Comparison of ENCODE assay signal across 23 cellular contexts in genomic region chr1:19032413-19032695, GRCh38.
"Had no signal": no experiment of that assay in that cellular context is flagged by ENCODE, and none has a peak within 500 bp of the region (broad histone marks: within the 10 kb centered on the region; RNA-seq: fewer than 3 reads in every experiment).

No MANE protein-coding gene starts in this region.

- H3K4me3 Mint-ChIP-seq: immature natural killer cell; memory B cell; naive thymus-derived CD4-positive, alpha-beta T cell; natural killer cell treated with Interleukin-12 subunit alpha and Interleukin-12 subunit beta and Interleukin-15 and Interleukin-18, amount 100 ng/mL, for 72 hours; stimulated activated naive B cell treated with anti-CD40 and anti-IgM and Interleukin-4, amounts not matched to agents 10 μg/mL and 1 μg/mL and 100 μg/mL, for 72 hours had no signal

- H3K27me3 ChIP-seq: right atrium auricular region, upper lobe of right lung had no signal

- H2AFZ ChIP-seq: parathyroid adenoma had no signal

- H3K79me2 ChIP-seq: parathyroid adenoma had no signal

- H3K27ac ChIP-seq: left ventricle myocardium inferior, parathyroid adenoma, right atrium auricular region, suprapubic skin, thoracic aorta, tibial artery, upper lobe of right lung had no signal

- H3K4me1 Mint-ChIP-seq: stimulated activated naive B cell treated with anti-CD40 and anti-IgM and Interleukin-4, amounts not matched to agents 10 μg/mL and 1 μg/mL and 100 μg/mL, for 72 hours had no signal

- H3K4me1 ChIP-seq: left ventricle myocardium inferior, parathyroid adenoma, tibial artery, upper lobe of right lung had no signal

- H3K27ac Mint-ChIP-seq: immature natural killer cell; memory B cell; naive thymus-derived CD4-positive, alpha-beta T cell; natural killer cell treated with Interleukin-12 subunit alpha and Interleukin-12 subunit beta and Interleukin-15 and Interleukin-18, amount 100 ng/mL, for 72 hours; progenitor cell of endocrine pancreas; stimulated activated naive B cell treated with anti-CD40 and anti-IgM and Interleukin-4, amounts not matched to agents 10 μg/mL and 1 μg/mL and 100 μg/mL, for 72 hours had no signal

- H3K4me3 ChIP-seq: left ventricle myocardium inferior, mucosa of descending colon, right atrium auricular region, skin epidermis, suprapubic skin, thoracic aorta, tibial artery, upper lobe of right lung had no signal

- DNase-seq: hippocampal formation; immature natural killer cell; left ventricle myocardium inferior; midbrain; mucosa of descending colon; naive thymus-derived CD4-positive, alpha-beta T cell; stimulated activated CD4-positive, alpha-beta T cell treated with anti-CD3 and anti-CD28 coated beads, Interleukin-12 subunit alpha, Interleukin-12 subunit beta, amount 100 ng/mL, for 4 hours; stimulated activated CD4-positive, alpha-beta T cell treated with anti-CD3 and anti-CD28 coated beads, Interleukin-15, amount 100 ng/mL, for 24 hours; stimulated activated CD4-positive, alpha-beta T cell treated with anti-CD3 and anti-CD28 coated beads, Interleukin-2, amount 100 ng/mL, for 24 hours; stimulated activated CD4-positive, alpha-beta T cell treated with anti-CD3 and anti-CD28 coated beads, Interleukin-4, amount 100 ng/mL, for 1 hour; stimulated activated naive B cell treated with anti-CD40 and anti-IgM and Interleukin-4, amounts not matched to agents 10 μg/mL and 1 μg/mL and 100 μg/mL, for 72 hours; stimulated activated naive CD8-positive, alpha-beta T cell treated with anti-CD3 and anti-CD28 coated beads, Interleukin-15, Interleukin-2, amounts not matched to agents 100 U/mL and 50 U/mL, for 24 hours had no signal

- ATAC-seq: mucosa of descending colon; naive thymus-derived CD4-positive, alpha-beta T cell; natural killer cell treated with Interleukin-12 subunit alpha and Interleukin-12 subunit beta and Interleukin-15 and Interleukin-18, amount 100 ng/mL, for 72 hours; sciatic nerve; stimulated activated naive B cell treated with anti-CD40 and anti-IgM and Interleukin-4, amounts not matched to agents 10 μg/mL and 1 μg/mL and 100 μg/mL, for 72 hours; stimulated activated naive CD8-positive, alpha-beta T cell treated with anti-CD3 and anti-CD28 coated beads, Interleukin-15, Interleukin-2, amounts not matched to agents 100 U/mL and 50 U/mL, for 24 hours; upper lobe of right lung had no signal

- H3K36me3 ChIP-seq: left ventricle myocardium inferior, right atrium auricular region, suprapubic skin, thoracic aorta, tibial artery, upper lobe of right lung had no signal

- H3K9me3 Mint-ChIP-seq: immature natural killer cell; memory B cell; natural killer cell treated with Interleukin-12 subunit alpha and Interleukin-12 subunit beta and Interleukin-15 and Interleukin-18, amount 100 ng/mL, for 72 hours; stimulated activated naive B cell treated with anti-CD40 and anti-IgM and Interleukin-4, amounts not matched to agents 10 μg/mL and 1 μg/mL and 100 μg/mL, for 72 hours had no signal

- H3K9me3 ChIP-seq: left ventricle myocardium inferior, mucosa of descending colon, right atrium auricular region, suprapubic skin, thoracic aorta, tibial artery, upper lobe of right lung had no signal

- H3K36me3 Mint-ChIP-seq: immature natural killer cell; memory B cell; naive thymus-derived CD4-positive, alpha-beta T cell; natural killer cell treated with Interleukin-12 subunit alpha and Interleukin-12 subunit beta and Interleukin-15 and Interleukin-18, amount 100 ng/mL, for 72 hours; stimulated activated naive B cell treated with anti-CD40 and anti-IgM and Interleukin-4, amounts not matched to agents 10 μg/mL and 1 μg/mL and 100 μg/mL, for 72 hours had no signal
